In the genomic region with DNA sequence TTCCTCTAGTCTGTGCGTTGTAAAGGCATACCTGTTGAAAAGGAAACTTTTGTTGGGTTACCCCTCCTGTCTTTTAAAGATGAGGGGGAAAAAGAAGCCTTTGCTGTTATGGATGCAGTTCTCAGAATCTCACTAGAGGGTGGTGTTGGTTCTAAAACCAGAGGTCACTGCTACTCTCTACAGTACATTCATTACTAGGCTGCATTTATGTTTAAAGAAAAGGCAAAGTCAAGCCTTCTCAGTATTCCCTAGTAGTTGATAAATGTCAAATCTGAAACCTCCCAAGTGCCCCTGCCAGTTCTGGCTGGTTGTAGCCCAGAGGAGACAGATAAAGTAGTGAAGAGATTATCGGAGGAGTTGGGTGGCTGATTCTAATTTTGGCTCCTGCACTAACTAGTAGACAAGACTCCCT, we compare ENCODE assay signal across 8 cellular contexts. TPM values are rescaled to one million over a fixed set of nuclear protein-coding genes. Genes with fewer than 3 reads are reported as not detected.
DNase-seq lines count a peak whose midpoint lies in the region; ATAC-seq and TF ChIP-seq lines count a peak whose summit lies in the region.

No MANE protein-coding gene starts in this region.

- H3K36me3 Mint-ChIP-seq in brain: no peaks in the 10 kb centered on the region

- H3K27me3 Mint-ChIP-seq in brain: peaks cover 35% of the 10 kb centered on the region

- H3K4me1 Mint-ChIP-seq in brain: peaks cover 60% of the 10 kb centered on the region

- H3K4me3 Mint-ChIP-seq in brain: peak overlapping the region; percentile 61 to 89 (median 78)

- H3K27ac ChIP-seq in substantia nigra (ENCODE audit: low read depth, low read length, poor library complexity, severe bottlenecking): peak overlapping the region; percentile 13

- no peaks in the 10 kb centered on the region for H3K9me3 Mint-ChIP-seq in brain

- in situ Hi-C loops in ACHN (cut with HindIII; ENCODE audit: low pct_ligation_motif_present, low pct_unique_long_range_greater_than_20kb, low sequenced_read_pairs): no loop called here

- DNase-seq in ACHN (peak; percentile 56), GM03348 (ENCODE audit: low spot score) (peak; percentile 70), NOMO-1 treated with dmso at 0.1 percent for 144 hours (lab: John Stamatoyannopoulos, UW; ENCODE audit: unreplicated experiment) (peak; percentile 4), inferior parietal cortex (ENCODE audit: extremely low spot score) (peak; percentile 86), substantia nigra (lab: John Stamatoyannopoulos, UW) (peak in 14 of 49 donors; percentile 2 to 68 (median 26)), activated gamma-delta T cell (lab: John Stamatoyannopoulos, UW) (no peak)

- TF ChIP-seq CTCF in brain (conservative IDR thresholded peaks at IDR 0.05): peak; percentile 90 to 91

- H3K27ac Mint-ChIP-seq in brain: no peak overlapping the region

- peak; percentile 40 for ATAC-seq in HG03097 (IDR thresholded peaks at IDR 0.05; ENCODE audit: low FRiP score, unreplicated experiment)

RNA-seq across cellular contexts. Expression of gene PLCL1, which starts 1.4 kb away (rescaled TPM):
- polyA plus RNA-seq in brain (ENCODE audit: insufficient read depth, low read depth, low replicate concordance): 5.7 TPM

RNA-seq across cellular contexts. Expression of gene BOLL, which starts 17.9 kb away (rescaled TPM):
- polyA plus RNA-seq in brain (ENCODE audit: insufficient read depth, low read depth, low replicate concordance): not detected
